ENCODE assay signal across 1 cellular context in genomic region chr16:80656161-80656560, GRCh38.
TF ChIP-seq lines count a peak whose summit lies in the region.

No MANE protein-coding gene starts in this region.

TF ChIP-seq in GM23338, 12 proteins besides CTCF, POLR2A, EP300 and RAD21 (continued from another document):
- TF ChIP-seq REST (IDR thresholded peaks at IDR 0.05; ENCODE audit: unreplicated experiment) (no peak), ZNF462 (CRISPR knock-in tag; IDR thresholded peaks at IDR 0.05) (no peak), ETS1 (IDR thresholded peaks at IDR 0.05) (no peak), NANOG (IDR thresholded peaks at IDR 0.05; ENCODE audit: borderline replicate concordance) (no peak)
